Comparison of ENCODE assay signal across 4 cellular contexts in genomic region chr10:5011392-5011791, GRCh38. TPM values are rescaled to one million over a fixed set of nuclear protein-coding genes. Genes with fewer than 3 reads are reported as not detected.
"Had no signal": no experiment of that assay in that cellular context is flagged by ENCODE, and none has a peak within 500 bp of the region (broad histone marks: within the 10 kb centered on the region; RNA-seq: fewer than 3 reads in every experiment).

No MANE protein-coding gene starts in this region.

RNA-seq across cellular contexts. Expression of gene AKR1C2, which starts 7.7 kb away (rescaled TPM):
- total RNA-seq: naive thymus-derived CD8-positive, alpha-beta T cell; natural killer cell; natural killer cell treated with Interleukin-12 subunit alpha and Interleukin-12 subunit beta and Interleukin-15 and Interleukin-18, amount 100 ng/mL, for 72 hours; osteocyte had no signal
- polyA plus RNA-seq: naive thymus-derived CD8-positive, alpha-beta T cell had no signal
